Comparison of ENCODE assay signal across 19 cellular contexts in the genomic region with DNA sequence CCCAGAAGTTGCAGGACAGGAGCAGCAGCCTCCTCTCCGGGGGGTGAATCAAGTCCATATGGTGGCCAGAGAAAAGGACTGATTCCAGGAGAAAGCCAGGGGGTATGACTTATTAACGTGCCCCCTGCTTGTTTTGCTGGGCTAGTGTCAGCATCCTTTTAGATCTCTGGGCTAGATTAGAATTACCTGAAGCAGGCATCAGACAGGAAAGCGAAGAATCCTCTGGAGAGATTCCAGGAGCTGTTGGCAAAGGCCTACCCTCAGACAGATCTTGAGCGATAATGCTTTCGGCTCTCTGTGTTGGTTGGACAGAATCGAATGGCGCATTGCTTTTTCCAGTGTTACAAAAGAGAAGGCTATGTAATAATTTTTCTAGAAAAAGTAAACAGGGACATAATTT.
DNase-seq lines count a peak whose midpoint lies in the region; ATAC-seq and TF ChIP-seq lines count a peak whose summit lies in the region.
"Had no signal": no experiment of that assay in that cellular context is flagged by ENCODE, and none has a peak within 500 bp of the region (broad histone marks: within the 10 kb centered on the region; RNA-seq: fewer than 3 reads in every experiment).

No MANE protein-coding gene starts in this region.

- H3K4me3 Mint-ChIP-seq in neural progenitor cell = no peak overlapping the region
- H3K4me3 Mint-ChIP-seq in activated T-cell treated with anti-CD3 and anti-CD28 coated beads, Interleukin-2, amount 50 U/mL, for 4 hours = no peak overlapping the region
- H3K4me3 Mint-ChIP-seq: CD4-positive, CD25-positive, alpha-beta regulatory T cell; CD8-positive, alpha-beta memory T cell; HFFc6; IgD-negative memory B cell had no signal

- no peaks in the 10 kb centered on the region for H3K4me1 ChIP-seq in mammary epithelial cell (ENCODE audit: insufficient read depth, low read length)
- H3K4me1 ChIP-seq in neural progenitor cell = peaks cover 25% of the 10 kb centered on the region
- H3K4me1 ChIP-seq: BE2C had no signal

- no peaks in the 10 kb centered on the region for H3K9me3 Mint-ChIP-seq in neural progenitor cell
- H3K9me3 Mint-ChIP-seq in activated T-cell treated with anti-CD3 and anti-CD28 coated beads, Interleukin-2, amount 50 U/mL, for 4 hours = no peaks in the 10 kb centered on the region
- H3K9me3 Mint-ChIP-seq: HFFc6 had no signal

- H3K4me3 ChIP-seq in mammary epithelial cell (replicated peaks in 1 of 3; ENCODE audit: insufficient read depth in 1 of 3, low read depth in 2 of 3, low read length in 3 of 3) = no peak overlapping the region
- no peak overlapping the region for H3K4me3 ChIP-seq in neural progenitor cell
- H3K4me3 ChIP-seq: GM23248 had no signal

- H3K79me2 ChIP-seq in mammary epithelial cell (ENCODE audit: insufficient read depth, low read length) (no peaks in the 10 kb centered on the region), neural progenitor cell (ENCODE audit: low read depth) (no peaks in the 10 kb centered on the region)

- H3K4me1 Mint-ChIP-seq in neural progenitor cell = peaks cover 14% of the 10 kb centered on the region
- H3K4me1 Mint-ChIP-seq in activated T-cell treated with anti-CD3 and anti-CD28 coated beads, Interleukin-2, amount 50 U/mL, for 4 hours (ENCODE audit: low read depth) = no peaks in the 10 kb centered on the region
- H3K4me1 Mint-ChIP-seq: CD4-positive, CD25-positive, alpha-beta regulatory T cell; CD8-positive, alpha-beta memory T cell; IgD-negative memory B cell had no signal

- H3K27me3 ChIP-seq in mammary epithelial cell (ENCODE audit: insufficient read depth, low read length) (no peaks in the 10 kb centered on the region), neural progenitor cell (no peaks in the 10 kb centered on the region)
- H3K27me3 ChIP-seq: BE2C had no signal

- no peaks in the 10 kb centered on the region for H3F3A ChIP-seq in neural progenitor cell (ENCODE audit: low read depth)

- H3K9me3 ChIP-seq in mammary epithelial cell (replicated peaks; ENCODE audit: insufficient read depth, low read length) (no peaks in the 10 kb centered on the region), neural progenitor cell (ENCODE audit: low read depth) (no peaks in the 10 kb centered on the region)
- H3K9me3 ChIP-seq: BE2C had no signal

- ATAC-seq in activated T-cell treated with anti-CD3 and anti-CD28 coated beads, Interleukin-2, amount 50 U/mL, for 4 hours = no peak
- no peak for ATAC-seq in GM19395 (IDR thresholded peaks at IDR 0.05; ENCODE audit: unreplicated experiment)
- ATAC-seq: HCT116 had no signal

- 19% methylated on average over 7 of the region's 7 CpGs for WGBS in mammary epithelial cell (ENCODE audit: low coverage, missing lambda C conversion rate)

- H4K20me1 ChIP-seq in mammary epithelial cell (ENCODE audit: insufficient read depth, low read length) (no peaks in the 10 kb centered on the region), neural progenitor cell (ENCODE audit: low read depth) (no peaks in the 10 kb centered on the region)

- H3K36me3 ChIP-seq in mammary epithelial cell (ENCODE audit: insufficient read depth, low read length) (no peaks in the 10 kb centered on the region), neural progenitor cell (no peaks in the 10 kb centered on the region)
- H3K36me3 ChIP-seq: BE2C had no signal

- no TSS peak for BruUV-seq in mammary epithelial cell (replicated peaks; lab: Mats Ljungman, UMichigan)

- CTCF ChIA-PET in mammary epithelial cell (lab: Charles Lee; ENCODE audit: low non-redundant PET) = no interaction called here

- peak; percentile 87 for DNase-seq in G401 (ENCODE audit: low spot score)
- no peak for DNase-seq in mammary epithelial cell
- DNase-seq in neural progenitor cell (ENCODE audit: low spot score) = no peak
- no peak for DNase-seq in NCI-H1048 (lab: John Stamatoyannopoulos, UW)
- DNase-seq in activated T-cell treated with anti-CD3 and anti-CD28 coated beads, Interleukin-2, amount 50 U/mL, for 4 hours = no peak
- DNase-seq: ACHN; BE2C; CD4-positive, CD25-positive, alpha-beta regulatory T cell; CD8-positive, alpha-beta memory T cell; COR-L47; DMS 273 treated with DMSO at 0.1 percent for 48 hours; DMS53; DND-41; EL; GM23248; HFFc6 had no signal

- TF ChIP-seq CTCF in mammary epithelial cell (conservative IDR thresholded peaks at IDR 0.05 in 1 of 2, IDR thresholded peaks at IDR 0.05 in 1 of 2; ENCODE audit: extremely low read depth in 1 of 2, insufficient read depth in 1 of 2, low read depth in 1 of 2, low read length in 2 of 2) (no peak), neural progenitor cell (IDR thresholded peaks at IDR 0.05) (no peak)

- H3K9ac ChIP-seq in mammary epithelial cell (ENCODE audit: insufficient read depth, low read length) = no peak overlapping the region
- no peak overlapping the region for H3K9ac ChIP-seq in neural progenitor cell
- H3K9ac ChIP-seq: GM23248 had no signal

- H3K27ac Mint-ChIP-seq in neural progenitor cell = no peak overlapping the region
- H3K27ac Mint-ChIP-seq: CD4-positive, CD25-positive, alpha-beta regulatory T cell; CD8-positive, alpha-beta memory T cell; HFFc6; IgD-negative memory B cell had no signal

- no peaks in the 10 kb centered on the region for H3K36me3 Mint-ChIP-seq in neural progenitor cell
- H3K36me3 Mint-ChIP-seq in activated T-cell treated with anti-CD3 and anti-CD28 coated beads, Interleukin-2, amount 50 U/mL, for 4 hours (ENCODE audit: insufficient read depth) = no peaks in the 10 kb centered on the region
- H3K36me3 Mint-ChIP-seq: CD4-positive, CD25-positive, alpha-beta regulatory T cell; CD8-positive, alpha-beta memory T cell; IgD-negative memory B cell had no signal

- H3K27me3 Mint-ChIP-seq in neural progenitor cell (ENCODE audit: insufficient read depth, low read depth) = peaks cover 5% of the 10 kb centered on the region
- H3K27me3 Mint-ChIP-seq in activated T-cell treated with anti-CD3 and anti-CD28 coated beads, Interleukin-2, amount 50 U/mL, for 4 hours (ENCODE audit: low read depth) = peaks cover 2% of the 10 kb centered on the region
- H3K27me3 Mint-ChIP-seq: CD4-positive, CD25-positive, alpha-beta regulatory T cell; CD8-positive, alpha-beta memory T cell; IgD-negative memory B cell had no signal

- H3K27ac ChIP-seq in mammary epithelial cell (ENCODE audit: insufficient read depth, low read depth, low read length) = no peak overlapping the region
- no peak overlapping the region for H3K27ac ChIP-seq in neural progenitor cell
- H3K27ac ChIP-seq: GM23248 had no signal

- in situ Hi-C loops in G401 (cut with HindIII; ENCODE audit: low sequenced_read_pairs) (no loop called here), mammary epithelial cell (cut with MboI; ENCODE audit: low sequenced_read_pairs in 2 of 2) (no loop called here)

- H2AFZ ChIP-seq in mammary epithelial cell (ENCODE audit: low read depth, low read length) (peak overlapping the region; percentile 11), neural progenitor cell (replicated peaks) (peak overlapping the region; percentile 15)
- H2AFZ ChIP-seq: GM23248 had no signal

- intact Hi-C loops in mammary epithelial cell (cut with micrococcal nuclease) = no loop called here

- dilution Hi-C loops in mammary epithelial cell (cut with HindIII; ENCODE audit: low sequenced_read_pairs) = no loop called here

- H3K4me2 ChIP-seq in mammary epithelial cell (ENCODE audit: insufficient read depth, low read depth, low read length) = no peak overlapping the region
- no peak overlapping the region for H3K4me2 ChIP-seq in neural progenitor cell
